ENCODE assay signal across 16 cellular contexts in the genomic region with DNA sequence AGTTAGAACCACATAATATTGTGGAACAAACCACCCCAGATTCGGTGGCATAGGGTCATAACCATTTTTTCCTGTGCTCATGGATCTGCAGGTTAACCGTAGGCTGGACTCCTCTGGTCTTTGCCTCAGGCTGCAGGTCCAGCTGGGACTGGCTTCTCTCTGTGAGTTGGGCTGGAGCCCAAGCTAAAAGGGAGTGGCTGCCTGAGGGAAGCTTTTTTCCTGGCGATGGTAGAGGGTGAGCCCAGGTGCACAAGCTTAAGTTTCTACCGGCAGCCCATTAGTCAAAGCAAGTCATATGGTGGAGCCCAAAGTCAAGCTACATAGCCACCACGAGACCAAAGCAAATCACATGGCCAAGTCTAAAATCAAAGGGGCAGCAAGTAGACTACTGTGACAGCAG. TPM values are rescaled to one million over a fixed set of nuclear protein-coding genes. Genes with fewer than 3 reads are reported as not detected.
DNase-seq lines count a peak whose midpoint lies in the region; TF ChIP-seq lines count a peak whose summit lies in the region.
"Had no signal": no experiment of that assay in that cellular context is flagged by ENCODE, and none has a peak within 500 bp of the region (broad histone marks: within the 10 kb centered on the region; RNA-seq: fewer than 3 reads in every experiment).

No MANE protein-coding gene starts in this region.

- H3K4me1 ChIP-seq in H9 (ENCODE audit: insufficient read depth, low read length): no peaks in the 10 kb centered on the region
- no peaks in the 10 kb centered on the region for H3K4me1 ChIP-seq in ascending aorta

- H4K5ac ChIP-seq in H9 (ENCODE audit: insufficient read length, low read depth, low read length): no peak overlapping the region

- H3K27ac Mint-ChIP-seq in H9: no peak overlapping the region
- H3K27ac Mint-ChIP-seq: CD4-positive, CD25-positive, alpha-beta regulatory T cell had no signal

- no peak overlapping the region for H3T11ph ChIP-seq in H9 (ENCODE audit: low read length)

- no peaks in the 10 kb centered on the region for H3K36me3 Mint-ChIP-seq in H9 (ENCODE audit: insufficient read depth in 1 of 3, low read depth in 3 of 3)
- H3K36me3 Mint-ChIP-seq: CD4-positive, CD25-positive, alpha-beta regulatory T cell had no signal

- CTCF ChIA-PET in RWPE1 (lab: Yijun Ruan, JAX): interaction anchor here (0.6 kb wide), 1 partner anchor 105 kb away, joined by 4 read pairs; no protein-coding TSS in a partner anchor

- H3K4ac ChIP-seq in H9 (ENCODE audit: low read depth, low read length): no peak overlapping the region

- no peaks in the 10 kb centered on the region for H4K20me1 ChIP-seq in H9 (ENCODE audit: control insufficient read depth, insufficient read depth, insufficient read length)

- no peak overlapping the region for H3K56ac ChIP-seq in H9 (ENCODE audit: insufficient read length, low read depth, low read length)

- no peak overlapping the region for H2BK12ac ChIP-seq in H9 (ENCODE audit: insufficient read length, low read depth, low read length)

- no peaks in the 10 kb centered on the region for H3K4me1 Mint-ChIP-seq in H9
- H3K4me1 Mint-ChIP-seq: CD4-positive, CD25-positive, alpha-beta regulatory T cell had no signal

- no peak overlapping the region for H3K27ac ChIP-seq in H9 (ENCODE audit: insufficient read length, low read depth, low read length)
- no peak overlapping the region for H3K27ac ChIP-seq in RWPE1
- H3K27ac ChIP-seq in ascending aorta: no peak overlapping the region
- H3K27ac ChIP-seq: GM23248 had no signal

- DNase-seq in A172 (ENCODE audit: low spot score): peak; percentile 1
- DNase-seq in H9: peak; percentile 41
- DNase-seq in RWPE1 (ENCODE audit: low spot score): peak; percentile 37
- DNase-seq in iPS-NIHi11 (ENCODE audit: low spot score): peak; percentile 10
- DNase-seq in ascending aorta (ENCODE audit: low spot score in 2 of 2): no peak
- DNase-seq in central memory CD4-positive, alpha-beta T cell: no peak
- no peak for DNase-seq in NCI-H2171 (lab: John Stamatoyannopoulos, UW)
- DNase-seq: ACHN; Calu3; CD4-positive, CD25-positive, alpha-beta regulatory T cell; GM23248; NCI-H1092; NCI-H187; RPMI8226 had no signal

- no peak overlapping the region for H3K4me3 Mint-ChIP-seq in H9
- H3K4me3 Mint-ChIP-seq: CD4-positive, CD25-positive, alpha-beta regulatory T cell had no signal

- H3K79me2 ChIP-seq in H9 (ENCODE audit: insufficient read depth, low read length): no peaks in the 10 kb centered on the region

- H3K4me3 ChIP-seq in ascending aorta: no peak overlapping the region
- H3K4me3 ChIP-seq: GM23248, K562 had no signal

- POLR2A ChIA-PET in RWPE1 (lab: Yijun Ruan, JAX; ENCODE audit: low non-redundant PET): no interaction called here

- H3K27me3 Mint-ChIP-seq in H9 (ENCODE audit: low read depth): no peaks in the 10 kb centered on the region

- H3K14ac ChIP-seq in H9 (ENCODE audit: insufficient read depth, low read length): no peak overlapping the region

- no peak overlapping the region for H3K23ac ChIP-seq in H9 (ENCODE audit: insufficient read length, low read depth, low read length)

- H4K91ac ChIP-seq in H9 (ENCODE audit: insufficient read length, low read depth, low read length): no peak overlapping the region

- H2AFZ ChIP-seq in H9 (ENCODE audit: low read length): no peak overlapping the region
- H2AFZ ChIP-seq: GM23248 had no signal

- TF ChIP-seq CTCF in H9 (conservative IDR thresholded peaks at IDR 0.05) (no peak), RWPE1 (conservative IDR thresholded peaks at IDR 0.05; ENCODE audit: low read depth) (no peak), ascending aorta (IDR thresholded peaks at IDR 0.05) (no peak)

- no peak overlapping the region for H3K4me2 ChIP-seq in H9 (ENCODE audit: insufficient read depth, insufficient read length, low read length)

- no peaks in the 10 kb centered on the region for H3K9me3 Mint-ChIP-seq in H9
- H3K9me3 Mint-ChIP-seq: CD4-positive, CD25-positive, alpha-beta regulatory T cell had no signal

- H3K27me3 ChIP-seq in H9 (ENCODE audit: insufficient read depth, low read length) (no peaks in the 10 kb centered on the region), ascending aorta (no peaks in the 10 kb centered on the region)

- no CpG with 5 or more reads among the region's 5 CpGs for WGBS in H9 (ENCODE audit: extremely low coverage, insufficient read length, low lambda C conversion rate)

- no peak overlapping the region for H2BK15ac ChIP-seq in H9 (ENCODE audit: low read depth, low read length)

- H3K9me3 ChIP-seq in H9 (ENCODE audit: control insufficient read depth, low read depth, low read length) (no peaks in the 10 kb centered on the region), ascending aorta (no peaks in the 10 kb centered on the region)

- H3K23me2 ChIP-seq in H9 (ENCODE audit: insufficient read length, low read depth, low read length, poor library complexity, severe bottlenecking): no peaks in the 10 kb centered on the region

- H2BK5ac ChIP-seq in H9 (ENCODE audit: insufficient read length, low read length): no peak overlapping the region

- no peaks in the 10 kb centered on the region for H3K36me3 ChIP-seq in ascending aorta

- no peak overlapping the region for H2BK120ac ChIP-seq in H9 (ENCODE audit: low read depth, low read length, poor library complexity, severe bottlenecking)

- H2BK20ac ChIP-seq in H9 (ENCODE audit: low read depth, low read length, poor library complexity, severe bottlenecking): no peak overlapping the region

- no peak overlapping the region for H3K18ac ChIP-seq in H9 (ENCODE audit: insufficient read length, low read depth, low read length)

- no peaks in the 10 kb centered on the region for H3K79me1 ChIP-seq in H9 (ENCODE audit: insufficient read depth, low read depth, low read length, poor library complexity, severe bottlenecking)

- H4K8ac ChIP-seq in H9 (replicated peaks; ENCODE audit: insufficient read length, low read depth, low read length): no peak overlapping the region

- intact Hi-C loops in ascending aorta (cut with DNase I): no loop called here

- H2AK5ac ChIP-seq in H9 (ENCODE audit: insufficient read length, low read length): no peak overlapping the region

- H3K9ac ChIP-seq in H9 (ENCODE audit: extremely low read depth, insufficient read length, low read length): no peak overlapping the region
- H3K9ac ChIP-seq: GM23248 had no signal

RNA-seq across cellular contexts. Expression of gene EPHX4, which starts 13.8 kb away (rescaled TPM):
- 8.3 and 8.9 TPM in 2 replicates for total RNA-seq in A172 (2014; rRNA removed; shearing (Covaris generic))
- 0.70 and 0.72 TPM in 2 replicates for total RNA-seq in H9 (2021)
- not detected for total RNA-seq in ascending aorta
- total RNA-seq: CD4-positive, CD25-positive, alpha-beta regulatory T cell; GM23248; K562 had no signal

RNA-seq across cellular contexts. Expression of gene SETSIP, which starts 31.6 kb away (rescaled TPM):
- 1.00 TPM in 1 of 2 replicates, not detected in the other for total RNA-seq in A172 (2014; rRNA removed; shearing (Covaris generic))
- 0.35 TPM in 2 replicates for total RNA-seq in H9 (2021)
- not detected for total RNA-seq in ascending aorta
- total RNA-seq: Calu3; CD4-positive, CD25-positive, alpha-beta regulatory T cell; GM23248; SK-MEL-5 had no signal

RNA-seq across cellular contexts. Expression of gene BTBD8, which starts 36.5 kb away (rescaled TPM):
- 2.4 and 3.4 TPM in 2 replicates for total RNA-seq in A172 (2014; rRNA removed; shearing (Covaris generic))
- total RNA-seq in H9 (2021) (1.4 and 1.7 TPM in 2 replicates), ascending aorta (3.6 TPM)

Comparison
In these comparisons a context has a peak if more than half of its experiments do, and no peak if none do; other contexts are left out.
1. DNase-seq: peak in A172 (single experiment), H9 (single experiment), RWPE1 (single experiment) and iPS-NIHi11 (single experiment); none in ascending aorta (0 of 2), central memory CD4-positive, alpha-beta T cell (single experiment) and NCI-H2171 (single experiment).